In the genomic region with DNA sequence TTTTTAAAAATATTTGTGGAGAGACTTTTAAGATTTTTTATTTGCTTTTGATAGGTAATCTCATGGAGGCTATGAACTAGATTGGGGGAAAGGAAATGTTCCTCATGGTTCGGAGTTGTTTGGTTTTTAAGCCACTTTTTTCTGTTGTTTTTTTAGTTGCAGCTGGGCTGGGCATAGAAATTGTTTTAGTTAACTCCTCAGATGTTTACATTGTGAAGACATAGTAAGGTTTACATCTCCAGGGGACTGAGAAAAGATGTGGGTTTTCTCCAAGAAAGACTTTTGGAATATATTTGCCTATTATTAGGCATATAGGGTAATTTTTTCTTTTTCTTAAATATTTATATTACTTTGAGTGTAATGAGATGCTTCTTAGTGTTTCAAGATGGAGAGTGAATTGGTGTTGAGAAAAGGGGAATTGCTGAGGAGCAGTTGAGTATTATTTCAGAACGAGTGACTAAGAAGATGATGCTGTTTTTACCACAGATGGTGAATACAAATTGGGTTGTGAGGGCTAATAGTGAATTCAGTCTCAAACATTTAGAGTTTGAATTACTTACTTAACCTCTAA, we compare ENCODE assay signal across 25 cellular contexts. TPM values are rescaled to one million over a fixed set of nuclear protein-coding genes. Genes with fewer than 3 reads are reported as not detected.
"Had no signal": no experiment of that assay in that cellular context is flagged by ENCODE, and none has a peak within 500 bp of the region (broad histone marks: within the 10 kb centered on the region; RNA-seq: fewer than 3 reads in every experiment).

No MANE protein-coding gene starts in this region.

- H3K36me3 Mint-ChIP-seq: IgD-negative memory B cell had no signal

- H3K4me1 Mint-ChIP-seq: IgD-negative memory B cell had no signal

- ATAC-seq: HepG2, K562, Panc1, PC-3, Right ventricle myocardium inferior, SK-N-SH treated with all-trans-retinoic acid at 6 μM for 48 hours had no signal

- H3K4me3 Mint-ChIP-seq: IgD-negative memory B cell had no signal

- H3K27ac Mint-ChIP-seq: IgD-negative memory B cell had no signal

- DNase-seq: Kasumi-1, MM.1S, NCI-H1092 treated with DMSO at 0.1 percent for 48 hours, NCI-H1436, NCI-H187, NCI-H2029, NCI-H2081 treated with DMSO at 0.1 percent for 48 hours, NCI-H2171, NCI-H226, NCI-H446, NCI-H510A, NCI-H524 treated with DMSO at 0.1 percent for 48 hours, NCI-H69, NCI-H774, PC-3, SHP77 treated with DMSO at 0.1 percent for 48 hours, SJCRH30 had no signal

- H3K27ac ChIP-seq: KMS-11, SJCRH30 had no signal

RNA-seq across cellular contexts. Expression of a gene that starts 36.0 kb away (rescaled TPM):
- total RNA-seq: HepG2, K562, OCI-LY7 had no signal
